14 cellular contexts compared by ENCODE assay signal in genomic region chr7:142130282-142130681, GRCh38. TPM values are rescaled to one million over a fixed set of nuclear protein-coding genes. Genes with fewer than 3 reads are reported as not detected.
"Had no signal": no experiment of that assay in that cellular context is flagged by ENCODE, and none has a peak within 500 bp of the region (broad histone marks: within the 10 kb centered on the region; RNA-seq: fewer than 3 reads in every experiment).

No MANE protein-coding gene starts in this region.

- H3K4me3 ChIP-seq: hepatocyte, lung, skin epidermis, tibial artery had no signal

- H3K36me3 Mint-ChIP-seq: activated CD8-positive, alpha-beta memory T cell treated with anti-CD3 and anti-CD28 coated beads, Interleukin-2, amount 10 ng/mL, durations not matched to agents 7 days and 5 days; activated naive CD8-positive, alpha-beta T cell; naive thymus-derived CD8-positive, alpha-beta T cell had no signal

- H3K36me3 ChIP-seq: tibial artery had no signal

- H3K4me1 Mint-ChIP-seq: activated CD8-positive, alpha-beta memory T cell treated with anti-CD3 and anti-CD28 coated beads, Interleukin-2, amount 10 ng/mL, durations not matched to agents 7 days and 5 days; naive thymus-derived CD8-positive, alpha-beta T cell; T-helper 17 cell had no signal

- DNase-seq: activated CD4-positive, alpha-beta T cell treated with anti-CD3 and anti-CD28 coated beads, Interleukin-2, amount 50 U/mL, for 4 hours; activated CD8-positive, alpha-beta memory T cell treated with anti-CD3 and anti-CD28 coated beads, Interleukin-2, amount 10 ng/mL, durations not matched to agents 7 days and 5 days; activated effector memory CD4-positive, alpha-beta T cell treated with anti-CD3 and anti-CD28 coated beads, Interleukin-2, amount 50 U/mL, for 16 hours; activated T-cell treated with anti-CD3 and anti-CD28 coated beads, Interleukin-2, amount 50 U/mL, for 4 hours; naive thymus-derived CD8-positive, alpha-beta T cell; T-helper 17 cell; tibial artery had no signal

- H3K9me3 ChIP-seq: neutrophil, tibial artery had no signal

- H3K27ac Mint-ChIP-seq: activated CD8-positive, alpha-beta memory T cell treated with anti-CD3 and anti-CD28 coated beads, Interleukin-2, amount 10 ng/mL, durations not matched to agents 7 days and 5 days; activated naive CD8-positive, alpha-beta T cell; naive thymus-derived CD8-positive, alpha-beta T cell; T-helper 17 cell had no signal

- H3K9me3 Mint-ChIP-seq: activated T-cell treated with anti-CD3 and anti-CD28 coated beads, Interleukin-2, amount 50 U/mL, for 4 hours had no signal

- H3K27ac ChIP-seq: hepatocyte, neutrophil, skin epidermis, tibial artery had no signal

- ATAC-seq: activated CD8-positive, alpha-beta memory T cell treated with anti-CD3 and anti-CD28 coated beads, Interleukin-2, amount 10 ng/mL, durations not matched to agents 7 days and 5 days; activated T-cell treated with anti-CD3 and anti-CD28 coated beads, Interleukin-2, amount 50 U/mL, for 4 hours; naive thymus-derived CD8-positive, alpha-beta T cell; T-helper 17 cell had no signal

- H3K4me3 Mint-ChIP-seq: activated CD8-positive, alpha-beta memory T cell treated with anti-CD3 and anti-CD28 coated beads, Interleukin-2, amount 10 ng/mL, durations not matched to agents 7 days and 5 days; activated naive CD8-positive, alpha-beta T cell; activated T-cell treated with anti-CD3 and anti-CD28 coated beads, Interleukin-2, amount 50 U/mL, for 4 hours; naive thymus-derived CD8-positive, alpha-beta T cell; T-helper 17 cell had no signal

- H3K27me3 ChIP-seq: hepatocyte, neutrophil, tibial artery had no signal

RNA-seq across cellular contexts. Expression of gene MGAM2, which starts 18.8 kb away (rescaled TPM):
- total RNA-seq: activated CD8-positive, alpha-beta memory T cell treated with anti-CD3 and anti-CD28 coated beads, Interleukin-2, amount 10 ng/mL, durations not matched to agents 7 days and 5 days; activated T-cell treated with anti-CD3 and anti-CD28 coated beads, Interleukin-2, amount 50 U/mL, for 4 hours; bronchial epithelial cell; fibroblast of lung; naive thymus-derived CD8-positive, alpha-beta T cell had no signal
